2 cellular contexts compared by ENCODE assay signal in genomic region chr17:81556863-81557262, GRCh38.
TF ChIP-seq lines count a peak whose summit lies in the region.

No MANE protein-coding gene starts in this region.

TF ChIP-seq in HEK293, 187 proteins besides CTCF, POLR2A, EP300 and RAD21:
- TF ChIP-seq GLIS1 (tag by site-specific recombination; IDR thresholded peaks at IDR 0.05) (peak; percentile 40; the same call in 1 of the 2 replicates), ZNF354C (tag by site-specific recombination; IDR thresholded peaks at IDR 0.05; ENCODE audit: borderline replicate concordance, low read depth) (no peak), ZBTB7A (tag by site-specific recombination; IDR thresholded peaks at IDR 0.05; ENCODE audit: low read depth) (no peak), ZNF792 (tag by site-specific recombination; IDR thresholded peaks at IDR 0.05) (no peak), ZNF664 (tag by site-specific recombination; IDR thresholded peaks at IDR 0.05) (no peak), SETDB1 (IDR thresholded peaks at IDR 0.05; ENCODE audit: insufficient read length, low read length) (no peak), BCL11A (tag by site-specific recombination; IDR thresholded peaks at IDR 0.05; ENCODE audit: low read depth) (no peak), ZNF394 (tag by site-specific recombination; IDR thresholded peaks at IDR 0.05; ENCODE audit: borderline replicate concordance) (peak; percentile 81), ZFP3 (tag by site-specific recombination; IDR thresholded peaks at IDR 0.05; ENCODE audit: low read depth) (no peak), GLI4 (tag by site-specific recombination; IDR thresholded peaks at IDR 0.05) (no peak), ZNF239 (tag by site-specific recombination; IDR thresholded peaks at IDR 0.05) (no peak), ZNF311 (tag by site-specific recombination; IDR thresholded peaks at IDR 0.05; ENCODE audit: borderline replicate concordance) (no peak), SCRT2 (tag by site-specific recombination; IDR thresholded peaks at IDR 0.05) (no peak), ZNF18 (tag by site-specific recombination; IDR thresholded peaks at IDR 0.05) (no peak)

TF ChIP-seq in K562, 482 proteins besides CTCF, POLR2A, EP300 and RAD21:
- TF ChIP-seq, protein P1, sequence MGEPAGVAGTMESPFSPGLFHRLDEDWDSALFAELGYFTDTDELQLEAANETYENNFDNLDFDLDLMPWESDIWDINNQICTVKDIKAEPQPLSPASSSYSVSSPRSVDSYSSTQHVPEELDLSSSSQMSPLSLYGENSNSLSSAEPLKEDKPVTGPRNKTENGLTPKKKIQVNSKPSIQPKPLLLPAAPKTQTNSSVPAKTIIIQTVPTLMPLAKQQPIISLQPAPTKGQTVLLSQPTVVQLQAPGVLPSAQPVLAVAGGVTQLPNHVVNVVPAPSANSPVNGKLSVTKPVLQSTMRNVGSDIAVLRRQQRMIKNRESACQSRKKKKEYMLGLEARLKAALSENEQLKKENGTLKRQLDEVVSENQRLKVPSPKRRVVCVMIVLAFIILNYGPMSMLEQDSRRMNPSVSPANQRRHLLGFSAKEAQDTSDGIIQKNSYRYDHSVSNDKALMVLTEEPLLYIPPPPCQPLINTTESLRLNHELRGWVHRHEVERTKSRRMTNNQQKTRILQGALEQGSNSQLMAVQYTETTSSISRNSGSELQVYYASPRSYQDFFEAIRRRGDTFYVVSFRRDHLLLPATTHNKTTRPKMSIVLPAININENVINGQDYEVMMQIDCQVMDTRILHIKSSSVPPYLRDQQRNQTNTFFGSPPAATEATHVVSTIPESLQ (CRISPR knock-in tag; IDR thresholded peaks at IDR 0.05): no peak
- no peak for TF ChIP-seq MTA1 (IDR thresholded peaks at IDR 0.05; ENCODE audit: borderline replicate concordance)
- no peak for TF ChIP-seq CUX1 (CRISPR knock-in tag; IDR thresholded peaks at IDR 0.05)
- 0 out of 2 replicates have a peak, but pooled peaks have one; percentile 16 for TF ChIP-seq POLR2AphosphoS2 (IDR thresholded peaks at IDR 0.05; ENCODE audit: low read length)
- 0 out of 2 replicates have a peak, but pooled peaks have one; percentile 16 for TF ChIP-seq PML (IDR thresholded peaks at IDR 0.05; ENCODE audit: low read length)
- TF ChIP-seq POLR2G (IDR thresholded peaks at IDR 0.05; ENCODE audit: low read depth, low read length): peak; percentile 41; the same call in 1 of the 2 replicates
- no peak for TF ChIP-seq FIP1L1 (IDR thresholded peaks at IDR 0.05; ENCODE audit: low read depth, low read length, poor library complexity, severe bottlenecking)
- TF ChIP-seq KLF6 (CRISPR knock-in tag; IDR thresholded peaks at IDR 0.05; ENCODE audit: borderline replicate concordance): no peak
- no peak for TF ChIP-seq NFXL1 (CRISPR knock-in tag; IDR thresholded peaks at IDR 0.05)
- TF ChIP-seq NR2F6 (CRISPR knock-in tag; IDR thresholded peaks at IDR 0.05): no peak
- 0 out of 2 replicates have a peak, but pooled peaks have one; percentile 17 for TF ChIP-seq ZNF740 (CRISPR knock-in tag; IDR thresholded peaks at IDR 0.05)
- TF ChIP-seq ZNF740 (tag; IDR thresholded peaks at IDR 0.05): no peak
- TF ChIP-seq SLC30A9 (CRISPR knock-in tag; IDR thresholded peaks at IDR 0.05): no peak
- TF ChIP-seq SMAD3 (CRISPR knock-in tag; conservative IDR thresholded peaks at IDR 0.05): no peak
- no peak for TF ChIP-seq TCF15 (CRISPR knock-in tag; IDR thresholded peaks at IDR 0.05)
- no peak for TF ChIP-seq SMAD4 (CRISPR knock-in tag; conservative IDR thresholded peaks at IDR 0.05)
- TF ChIP-seq ZNF3 (CRISPR knock-in tag; IDR thresholded peaks at IDR 0.05): no peak
- no peak for TF ChIP-seq PTBP1 (IDR thresholded peaks at IDR 0.05; ENCODE audit: low read depth, low read length)
- TF ChIP-seq TCF7 (IDR thresholded peaks at IDR 0.05; ENCODE audit: borderline replicate concordance): no peak
- TF ChIP-seq NBN (IDR thresholded peaks at IDR 0.05; ENCODE audit: low read depth): no peak
- TF ChIP-seq TFAM (CRISPR knock-in tag; conservative IDR thresholded peaks at IDR 0.05): no peak
- TF ChIP-seq CHD1 (IDR thresholded peaks at IDR 0.05; ENCODE audit: low read length): no peak
